ENCODE assay signal across 8 cellular contexts in genomic region chr10:117728087-117728486, GRCh38.
"Had no signal": no experiment of that assay in that cellular context is flagged by ENCODE, and none has a peak within 500 bp of the region (broad histone marks: within the 10 kb centered on the region; RNA-seq: fewer than 3 reads in every experiment).

No MANE protein-coding gene starts in this region.

- FAIRE-seq: G401.6, GM12878, GM12891, GM12892, GM18507, GM19239 had no signal

- DNase-seq: GDM1, GF-D8 had no signal

- ATAC-seq: GM12878 had no signal

- H3K4me3 ChIP-seq: GM12878 had no signal
